In the genomic region with DNA sequence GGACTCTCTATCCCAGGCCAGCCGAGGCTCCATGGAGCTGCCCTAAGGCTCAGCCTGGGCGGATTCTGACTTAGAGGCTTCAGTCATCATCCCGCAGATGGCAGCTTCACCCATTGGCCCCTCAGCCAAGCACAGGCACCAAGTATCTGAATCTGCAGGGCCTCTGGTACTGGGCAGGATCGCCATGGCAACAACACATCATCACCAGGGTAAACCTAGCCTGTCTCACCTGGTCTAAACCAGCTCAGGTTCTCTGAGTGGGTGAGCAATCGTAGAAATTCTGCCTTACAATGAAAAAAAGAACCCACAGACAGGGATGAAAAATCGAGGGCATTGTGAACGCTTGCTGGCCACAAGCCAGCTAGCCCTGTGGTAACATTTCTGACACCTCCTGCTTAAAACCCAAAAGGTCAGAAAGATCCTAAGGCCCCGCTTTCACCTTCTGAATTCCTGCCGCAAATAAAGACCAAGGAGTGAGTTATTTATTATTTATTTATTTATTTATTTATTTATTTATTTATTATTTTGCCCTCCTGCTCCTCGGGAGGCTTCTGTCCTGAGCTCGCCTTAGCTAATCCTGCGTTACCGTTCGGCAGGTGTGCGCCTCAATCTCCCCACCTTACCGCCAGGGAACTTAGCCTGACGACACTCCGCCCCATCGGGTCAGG, we compare ENCODE assay signal across 1 cellular context.
TF ChIP-seq lines count a peak whose summit lies in the region.

No MANE protein-coding gene starts in this region.

TF ChIP-seq in GM12878, 131 proteins besides CTCF, POLR2A, EP300 and RAD21 (continued from another document):
- no peak for TF ChIP-seq IRF5 (IDR thresholded peaks at IDR 0.05; ENCODE audit: borderline replicate concordance)
- TF ChIP-seq, protein P1, sequence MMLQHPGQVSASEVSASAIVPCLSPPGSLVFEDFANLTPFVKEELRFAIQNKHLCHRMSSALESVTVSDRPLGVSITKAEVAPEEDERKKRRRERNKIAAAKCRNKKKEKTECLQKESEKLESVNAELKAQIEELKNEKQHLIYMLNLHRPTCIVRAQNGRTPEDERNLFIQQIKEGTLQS (IDR thresholded peaks at IDR 0.05; ENCODE audit: borderline replicate concordance, extremely low read depth, low read depth, low read length) = no peak
- TF ChIP-seq, protein P2, sequence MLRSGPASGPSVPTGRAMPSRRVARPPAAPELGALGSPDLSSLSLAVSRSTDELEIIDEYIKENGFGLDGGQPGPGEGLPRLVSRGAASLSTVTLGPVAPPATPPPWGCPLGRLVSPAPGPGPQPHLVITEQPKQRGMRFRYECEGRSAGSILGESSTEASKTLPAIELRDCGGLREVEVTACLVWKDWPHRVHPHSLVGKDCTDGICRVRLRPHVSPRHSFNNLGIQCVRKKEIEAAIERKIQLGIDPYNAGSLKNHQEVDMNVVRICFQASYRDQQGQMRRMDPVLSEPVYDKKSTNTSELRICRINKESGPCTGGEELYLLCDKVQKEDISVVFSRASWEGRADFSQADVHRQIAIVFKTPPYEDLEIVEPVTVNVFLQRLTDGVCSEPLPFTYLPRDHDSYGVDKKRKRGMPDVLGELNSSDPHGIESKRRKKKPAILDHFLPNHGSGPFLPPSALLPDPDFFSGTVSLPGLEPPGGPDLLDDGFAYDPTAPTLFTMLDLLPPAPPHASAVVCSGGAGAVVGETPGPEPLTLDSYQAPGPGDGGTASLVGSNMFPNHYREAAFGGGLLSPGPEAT (IDR thresholded peaks at IDR 0.05; ENCODE audit: low read depth) = no peak
- no peak for TF ChIP-seq POLR2AphosphoS2 (IDR thresholded peaks at IDR 0.05; ENCODE audit: low read depth, low read length)
- TF ChIP-seq ZNF274 (IDR thresholded peaks at IDR 0.05; ENCODE audit: insufficient read depth, insufficient read length) = no peak
- no peak for TF ChIP-seq NR2F1 (conservative IDR thresholded peaks at IDR 0.05)
- no peak for TF ChIP-seq SKIL (IDR thresholded peaks at IDR 0.05; ENCODE audit: low read depth, poor library complexity, severe bottlenecking)
- TF ChIP-seq NR2C1 (IDR thresholded peaks at IDR 0.05) = no peak
